5 cellular contexts compared by ENCODE assay signal in the genomic region with DNA sequence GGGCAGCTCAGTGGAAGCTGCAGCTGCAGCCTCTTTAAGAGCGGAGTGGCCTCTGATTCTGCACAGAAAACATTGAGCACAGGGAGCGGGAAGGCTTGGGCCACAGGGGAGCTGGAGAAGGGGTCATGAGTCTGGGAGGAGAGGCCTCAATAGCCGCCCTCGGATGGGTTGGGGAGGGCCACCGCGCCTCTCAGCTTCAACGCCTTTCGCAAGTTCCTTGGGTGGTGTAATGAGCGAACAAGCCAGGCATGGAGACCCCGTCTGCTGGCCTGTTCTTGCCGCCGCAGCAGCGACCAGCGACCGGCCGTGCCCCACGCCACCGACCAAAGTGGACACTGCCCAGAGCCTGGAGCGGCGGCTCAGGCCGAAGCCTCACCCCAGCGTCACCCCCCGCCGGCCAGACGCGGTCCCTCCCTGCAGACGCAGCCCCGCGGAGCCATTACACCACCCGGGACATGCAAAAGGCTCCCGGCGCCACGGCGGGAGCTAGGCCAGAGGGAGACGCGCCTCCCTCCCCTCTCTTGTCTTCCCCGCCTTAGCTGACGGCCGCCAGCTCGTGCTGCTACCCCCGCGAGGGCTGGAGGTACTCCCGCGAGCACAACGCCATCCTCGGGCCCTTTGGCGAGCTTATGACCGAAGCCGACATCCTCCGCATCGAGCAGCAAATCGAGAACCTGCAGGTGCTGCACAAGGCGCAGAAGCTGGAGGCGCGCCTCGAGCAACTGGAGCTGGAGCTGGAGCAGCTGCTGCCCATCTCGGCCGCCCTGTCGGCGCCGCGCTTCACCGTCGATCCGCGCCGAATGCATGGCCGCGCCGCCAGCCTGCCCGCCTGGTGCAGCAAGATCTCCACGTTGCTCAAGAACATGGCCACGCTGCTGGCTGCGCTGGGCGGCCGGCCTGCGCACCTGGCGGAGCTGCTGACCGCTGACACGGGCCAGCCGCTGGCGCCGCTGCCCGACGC. TPM values are rescaled to one million over a fixed set of nuclear protein-coding genes. Genes with fewer than 3 reads are reported as not detected.
"Had no signal": no experiment of that assay in that cellular context is flagged by ENCODE, and none has a peak within 500 bp of the region (broad histone marks: within the 10 kb centered on the region; RNA-seq: fewer than 3 reads in every experiment).

No MANE protein-coding gene starts in this region.

RNA-seq across cellular contexts. Expression of a gene that starts 29.6 kb away (rescaled TPM):
- total RNA-seq: osteocyte, psoas muscle had no signal
- polyA plus RNA-seq: neural cell had no signal

RNA-seq across cellular contexts. Expression of a gene that starts 34.5 kb away (rescaled TPM):
- total RNA-seq: endodermal cell, osteocyte, sigmoid colon had no signal
- polyA plus RNA-seq: neural cell had no signal
